38 cellular contexts compared by ENCODE assay signal in the genomic region with DNA sequence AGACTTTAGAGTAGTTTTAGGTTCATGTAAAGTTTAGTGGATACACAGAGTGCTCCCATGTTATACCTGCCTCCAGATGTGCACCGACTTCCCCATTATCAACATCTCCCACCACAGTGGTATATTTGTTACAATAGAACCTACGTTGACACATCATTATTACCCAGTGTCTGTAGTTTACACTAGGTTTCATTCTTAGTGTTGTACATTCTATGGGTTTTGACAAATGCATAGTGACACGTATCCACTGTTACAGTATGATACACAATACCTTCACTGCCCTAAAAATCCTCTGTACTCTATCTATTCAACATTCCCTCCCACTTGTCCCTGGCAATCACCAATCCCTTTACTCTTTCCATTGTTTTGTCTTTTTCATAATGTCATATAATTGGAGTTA. TPM values are rescaled to one million over a fixed set of nuclear protein-coding genes. Genes with fewer than 3 reads are reported as not detected.
"Had no signal": no experiment of that assay in that cellular context is flagged by ENCODE, and none has a peak within 500 bp of the region (broad histone marks: within the 10 kb centered on the region; RNA-seq: fewer than 3 reads in every experiment).

No MANE protein-coding gene starts in this region.

- DNase-seq: Karpas-422, Kasumi-1, MG63, MM.1S, MV-4-11, NCI-H1048, NCI-H1092, NCI-H1092 treated with DMSO at 0.1 percent for 48 hours, NCI-H1105, NCI-H1105 treated with DMSO at 0.1 percent for 48 hours, NCI-H1417, NCI-H1417 treated with DMSO at 0.1 percent for 48 hours, NCI-H1436, NCI-H1436 treated with DMSO at 0.1 percent for 48 hours, NCI-H146, NCI-H1694, NCI-H1694 treated with DMSO at 0.1 percent for 48 hours, NCI-H187, NCI-H187 treated with DMSO at 0.1 percent for 48 hours, NCI-H1930, NCI-H2029, NCI-H2029 treated with DMSO at 0.1 percent for 48 hours, NCI-H2081, NCI-H2081 treated with DMSO at 0.1 percent for 48 hours, NCI-H2107, NCI-H2171, NCI-H2171 treated with DMSO at 0.1 percent for 48 hours, NCI-H2227 treated with DMSO at 0.1 percent for 48 hours, NCI-H226, NCI-H345, NCI-H446, NCI-H446 treated with DMSO at 0.1 percent for 48 hours, NCI-H510A, NCI-H510A treated with DMSO at 0.1 percent for 48 hours had no signal

RNA-seq across cellular contexts. Expression of a gene that starts 34.3 kb away (rescaled TPM):
- total RNA-seq: LHCN-M2, M059J, MCF 10A, NCI-H460 had no signal
